Comparison of ENCODE assay signal across 9 cellular contexts in genomic region chr15:29283371-29283770, GRCh38.
"Had no signal": no experiment of that assay in that cellular context is flagged by ENCODE, and none has a peak within 500 bp of the region (broad histone marks: within the 10 kb centered on the region; RNA-seq: fewer than 3 reads in every experiment).

No MANE protein-coding gene starts in this region.

- H3K4me3 Mint-ChIP-seq: HFFc6, IgD-negative memory B cell had no signal

- H3K9me3 ChIP-seq: HAP-1 had no signal

- DNase-seq: GM23248, GOT3, H7, HFFc6 had no signal

- H3K4me1 ChIP-seq: HAP-1 had no signal

- H3K36me3 ChIP-seq: HAP-1 had no signal

- H3K4me3 ChIP-seq: GM23248, HAP-1 had no signal

- ATAC-seq: HCT116, HepG2 had no signal

- H3K27ac Mint-ChIP-seq: HFFc6 had no signal

- H3K9me3 Mint-ChIP-seq: HFFc6 had no signal

- H3K4me1 Mint-ChIP-seq: IgD-negative memory B cell had no signal

- H3K27ac ChIP-seq: GM23248, HL-60 had no signal
